In genomic region chr20:39108746-39109145, GRCh38 we compare ENCODE assay signal across 18 cellular contexts.
DNase-seq lines count a peak whose midpoint lies in the region; FAIRE-seq and TF ChIP-seq lines count a peak whose summit lies in the region.
"Had no signal": no experiment of that assay in that cellular context is flagged by ENCODE, and none has a peak within 500 bp of the region (broad histone marks: within the 10 kb centered on the region; RNA-seq: fewer than 3 reads in every experiment).

No MANE protein-coding gene starts in this region.

- H3K36me3 ChIP-seq in endothelial cell of umbilical vein (ENCODE audit: control insufficient read depth in 2 of 2, extremely low read depth in 1 of 2, insufficient read depth in 2 of 2, low read length in 2 of 2) (no peaks in the 10 kb centered on the region), esophagus muscularis mucosa (no peaks in the 10 kb centered on the region), Peyer's patch (no peaks in the 10 kb centered on the region)
- H3K36me3 ChIP-seq: WERI-Rb-1 had no signal

- H3K4me1 ChIP-seq in endothelial cell of umbilical vein (ENCODE audit: control insufficient read depth, extremely low read depth, insufficient read depth, low read length), result peaks cover 22% of the 10 kb centered on the region
- no peaks in the 10 kb centered on the region for H3K4me1 ChIP-seq in esophagus muscularis mucosa
- no peaks in the 10 kb centered on the region for H3K4me1 ChIP-seq in Peyer's patch
- H3K4me1 ChIP-seq: testis had no signal

- H3K27ac ChIP-seq in endothelial cell of umbilical vein (ENCODE audit: insufficient read depth, low read depth, low read length), result peak overlapping the region; percentile 45
- H3K27ac ChIP-seq in esophagus muscularis mucosa (replicated peaks in 1 of 4), result no peak overlapping the region
- no peak overlapping the region for H3K27ac ChIP-seq in Peyer's patch
- no peak overlapping the region for H3K27ac ChIP-seq in coronary artery
- H3K27ac ChIP-seq: body of pancreas, testis, WERI-Rb-1 had no signal

- H2AFZ ChIP-seq in endothelial cell of umbilical vein (ENCODE audit: low read depth, low read length), result no peak overlapping the region

- H3K9me1 ChIP-seq in endothelial cell of umbilical vein (replicated peaks; ENCODE audit: control insufficient read depth, extremely low read depth, insufficient read depth, low read length), result no peaks in the 10 kb centered on the region

- TF ChIP-seq CTCF in endothelial cell of umbilical vein (IDR thresholded peaks at IDR 0.05; ENCODE audit: extremely low read depth in 1 of 2, insufficient read depth in 1 of 2, low read depth in 1 of 2, low read length in 2 of 2) (no peak), esophagus muscularis mucosa (IDR thresholded peaks at IDR 0.05) (no peak), Peyer's patch (IDR thresholded peaks at IDR 0.05) (no peak), coronary artery (IDR thresholded peaks at IDR 0.05) (no peak)

- DNase-seq in GM03348 (ENCODE audit: low spot score) (peak; percentile 20), NCI-H226 (peak; percentile 26), endothelial cell of umbilical vein (ENCODE audit: low read depth, low spot score) (peak; percentile 49), lung microvascular endothelial cell (ENCODE audit: low read depth in 2 of 2) (peak; percentile 45 to 74), esophagus muscularis mucosa (ENCODE audit: extremely low spot score) (no peak), cerebellar cortex (ENCODE audit: low spot score) (no peak), Peyer's patch (no peak), coronary artery (ENCODE audit: low spot score) (no peak)
- DNase-seq: activated CD4-positive, alpha-beta T cell treated with anti-CD3 and anti-CD28 coated beads, Interleukin-2, amount 50 U/mL, for 48 hours; activated naive CD4-positive, alpha-beta T cell treated with anti-CD3 and anti-CD28 coated beads, Interleukin-2, amount 50 U/mL, for 16 hours; body of pancreas; NCI-H1092; NCI-H2107; stimulated activated CD4-positive, alpha-beta T cell treated with anti-CD3 and anti-CD28 coated beads, Interleukin-4, amount 100 ng/mL, for 24 hours; stimulated activated CD8-positive, alpha-beta memory T cell treated with anti-CD3 and anti-CD28 coated beads, Interleukin-4, amount 100 ng/mL, for 48 hours; T-helper 1 cell; testis; WERI-Rb-1 had no signal

- no peak for TF ChIP-seq EP300 in esophagus muscularis mucosa (IDR thresholded peaks at IDR 0.05)

- no peaks in the 10 kb centered on the region for H4K20me1 ChIP-seq in endothelial cell of umbilical vein (replicated peaks; ENCODE audit: control insufficient read depth, extremely low read depth, insufficient read depth, low read length)

- WGBS in esophagus muscularis mucosa, result 59% methylated on average over 5 of the region's 5 CpGs

- peaks cover 2 to 17% of the 10 kb centered on the region in 2 experiments for H3K27me3 ChIP-seq in endothelial cell of umbilical vein (ENCODE audit: control insufficient read depth in 2 of 2, insufficient read depth in 2 of 2, low read length in 2 of 2)
- peaks cover 0 to 87% (median 15%) of the 10 kb centered on the region in 4 donors for H3K27me3 ChIP-seq in esophagus muscularis mucosa
- peaks cover 0 to 4% of the 10 kb centered on the region in 2 donors for H3K27me3 ChIP-seq in Peyer's patch
- H3K27me3 ChIP-seq: testis had no signal

- POLR2A ChIA-PET in endothelial cell of umbilical vein (lab: Charles Lee), result interaction anchor here (1.3 kb wide), 1 partner anchor 1580 kb away, joined by 3 read pairs; the partner anchor contains the start of gene MAFB

- no peak for TF ChIP-seq POLR2A in endothelial cell of umbilical vein (IDR thresholded peaks at IDR 0.05; ENCODE audit: low read depth, low read length)
- TF ChIP-seq POLR2A in esophagus muscularis mucosa (IDR thresholded peaks at IDR 0.05; ENCODE audit: low read depth), result no peak
- no peak for TF ChIP-seq POLR2A in Peyer's patch (IDR thresholded peaks at IDR 0.05)

- dilution Hi-C loops in endothelial cell of umbilical vein (cut with MboI; ENCODE audit: extremely low pct_ligation_motif_present, low sequenced_read_pairs), result no loop called here

- no peaks in the 10 kb centered on the region for H3K79me2 ChIP-seq in endothelial cell of umbilical vein (ENCODE audit: control insufficient read depth, insufficient read depth, low read length)

- CTCF ChIA-PET in endothelial cell of umbilical vein (lab: Charles Lee), result interaction anchor here (0.6 to 1.8 kb wide), 6 partner anchors 13 to 1854 kb away, joined by 3 to 11 read pairs (median 4); no protein-coding TSS in a partner anchor

- peak overlapping the region; percentile 37 for H3K4me2 ChIP-seq in endothelial cell of umbilical vein (ENCODE audit: insufficient read depth, low read length)

- intact Hi-C loops in endothelial cell of umbilical vein (cut with micrococcal nuclease) (loop anchor here (2.0 kb wide), 1 partner anchor 58 kb away; no protein-coding TSS in a partner anchor), esophagus muscularis mucosa (cut with DNase I) (no loop called here)

- no TSS peak for BruUV-seq in endothelial cell of umbilical vein (replicated peaks; lab: Mats Ljungman, UMichigan)

- no peak overlapping the region for H3K9ac ChIP-seq in endothelial cell of umbilical vein (replicated peaks; ENCODE audit: extremely low read depth, insufficient read depth, low read length)

- peak; percentile 82 for FAIRE-seq in endothelial cell of umbilical vein (lab: Jason Lieb, UNC)

- H3K4me3 ChIP-seq in endothelial cell of umbilical vein (replicated peaks in 1 of 3; ENCODE audit: insufficient read depth in 1 of 3, low read depth in 1 of 3, low read length in 3 of 3) (no peak overlapping the region), esophagus muscularis mucosa (no peak overlapping the region), Peyer's patch (no peak overlapping the region), coronary artery (no peak overlapping the region)
- H3K4me3 ChIP-seq: body of pancreas, testis had no signal

- H3K9me3 ChIP-seq in endothelial cell of umbilical vein (replicated peaks; ENCODE audit: control insufficient read depth, insufficient read depth, low read length), result no peaks in the 10 kb centered on the region
- H3K9me3 ChIP-seq in esophagus muscularis mucosa, result peaks cover 0 to 14% (median 6%) of the 10 kb centered on the region in 4 donors
- H3K9me3 ChIP-seq in Peyer's patch, result no peaks in the 10 kb centered on the region
- H3K9me3 ChIP-seq: body of pancreas, testis had no signal

TF ChIP-seq in endothelial cell of umbilical vein, 7 proteins besides CTCF, POLR2A, EP300 and RAD21:
- TF ChIP-seq POLR2AphosphoS5 (IDR thresholded peaks at IDR 0.05; ENCODE audit: insufficient read depth, low read depth, low read length) (no peak), GATA2 (IDR thresholded peaks at IDR 0.05; ENCODE audit: insufficient read depth, insufficient read length, low read depth, low read length) (no peak), FOS (IDR thresholded peaks at IDR 0.05; ENCODE audit: borderline replicate concordance, insufficient read depth, low read length) (peak; percentile 86), JUN (IDR thresholded peaks at IDR 0.05; ENCODE audit: borderline replicate concordance, insufficient read depth, insufficient read length, low read depth) (peak; percentile 81), EZH2 (IDR thresholded peaks at IDR 0.05; ENCODE audit: borderline replicate concordance, low read depth, low read length, severe bottlenecking) (no peak), MYC (IDR thresholded peaks at IDR 0.05; ENCODE audit: low read depth, low read length) (no peak)
- TF ChIP-seq, protein P1, sequence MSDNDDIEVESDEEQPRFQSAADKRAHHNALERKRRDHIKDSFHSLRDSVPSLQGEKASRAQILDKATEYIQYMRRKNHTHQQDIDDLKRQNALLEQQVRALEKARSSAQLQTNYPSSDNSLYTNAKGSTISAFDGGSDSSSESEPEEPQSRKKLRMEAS (IDR thresholded peaks at IDR 0.05; ENCODE audit: insufficient read depth, insufficient read length), result no peak

Comparison
In these comparisons a context has a peak if more than half of its experiments do, and no peak if none do; other contexts are left out.
1. DNase-seq: peak in GM03348 (single experiment), NCI-H226 (single experiment), endothelial cell of umbilical vein (single experiment) and lung microvascular endothelial cell (2 of 2); none in esophagus muscularis mucosa (single experiment), cerebellar cortex (single experiment), Peyer's patch (0 of 3) and coronary artery (single experiment).